In the genomic region with DNA sequence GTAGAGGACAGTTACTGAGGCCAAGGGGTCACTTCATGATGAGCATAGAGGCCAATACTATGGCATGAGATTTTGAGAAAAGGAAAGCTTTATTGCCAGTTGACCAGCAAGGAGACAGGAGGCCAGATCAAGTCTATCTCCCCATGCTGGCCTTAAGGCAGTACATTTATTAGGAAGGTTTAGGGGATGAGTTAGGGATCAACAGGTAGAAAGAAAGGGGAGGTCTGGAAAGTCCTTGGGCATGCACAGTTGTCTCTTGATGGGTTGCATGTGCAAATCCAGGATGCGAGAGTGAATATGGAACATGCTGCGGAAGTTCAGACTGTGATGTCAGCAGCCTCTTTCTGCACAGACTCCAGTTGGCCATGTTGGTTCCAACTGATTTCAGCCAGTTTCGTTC, we compare ENCODE assay signal across 33 cellular contexts. TPM values are rescaled to one million over a fixed set of nuclear protein-coding genes. Genes with fewer than 3 reads are reported as not detected.
A peak's percentile ranks its signal among the peaks of the same experiment; 100 is the strongest.
DNase-seq lines count a peak whose midpoint lies in the region; ATAC-seq and TF ChIP-seq lines count a peak whose summit lies in the region.
"Had no signal": no experiment of that assay in that cellular context is flagged by ENCODE, and none has a peak within 500 bp of the region (broad histone marks: within the 10 kb centered on the region; RNA-seq: fewer than 3 reads in every experiment).

No MANE protein-coding gene starts in this region.

- CTCF ChIA-PET in CD8-positive, alpha-beta T cell (lab: Charles Lee): interaction anchor here (0.9 to 2.1 kb wide), 3 partner anchors 9 to 94 kb away, joined by 3 to 7 read pairs (median 5); no protein-coding TSS in a partner anchor

- no peak for TF ChIP-seq CTCF in CD8-positive, alpha-beta T cell (IDR thresholded peaks at IDR 0.05)
- no peak for TF ChIP-seq CTCF in nephron progenitor cell (IDR thresholded peaks at IDR 0.05)
- TF ChIP-seq CTCF in brain microvascular endothelial cell (IDR thresholded peaks at IDR 0.05; ENCODE audit: low read depth, low read length, missing control alignments): no peak

- H3K4me3 Mint-ChIP-seq in activated CD4-positive, alpha-beta T cell treated with anti-CD3 and anti-CD28 coated beads, Interleukin-2, amount 10 ng/mL, durations not matched to agents 24 days and 14 days: peak overlapping the region; percentile 94
- peak overlapping the region; percentile 90 for H3K4me3 Mint-ChIP-seq in CD8-positive, alpha-beta T cell
- H3K4me3 Mint-ChIP-seq in activated naive CD8-positive, alpha-beta T cell treated with anti-CD3 and anti-CD28 coated beads, Interleukin-2, amount 50 U/mL, for 24 hours: peak overlapping the region; percentile 92
- H3K4me3 Mint-ChIP-seq in nephron progenitor cell: peak overlapping the region; percentile 89

- no peaks in the 10 kb centered on the region for H3K9me3 Mint-ChIP-seq in activated CD4-positive, alpha-beta T cell treated with anti-CD3 and anti-CD28 coated beads, Interleukin-2, amount 10 ng/mL, durations not matched to agents 24 days and 14 days
- no peaks in the 10 kb centered on the region for H3K9me3 Mint-ChIP-seq in CD8-positive, alpha-beta T cell
- H3K9me3 Mint-ChIP-seq in activated naive CD8-positive, alpha-beta T cell treated with anti-CD3 and anti-CD28 coated beads, Interleukin-2, amount 50 U/mL, for 24 hours: no peaks in the 10 kb centered on the region
- peaks cover 11% of the 10 kb centered on the region for H3K9me3 Mint-ChIP-seq in nephron progenitor cell

- no peak for ATAC-seq in CD8-positive, alpha-beta T cell
- ATAC-seq in activated naive CD8-positive, alpha-beta T cell treated with anti-CD3 and anti-CD28 coated beads, Interleukin-2, amount 50 U/mL, for 24 hours: no peak
- ATAC-seq: activated CD4-positive, CD25-positive, alpha-beta regulatory T cell treated with anti-CD3 and anti-CD28 coated beads, Interleukin-2, amount 50 U/mL, for 24 hours; left lung; Right ventricle myocardium inferior had no signal

- H3K4me3 ChIP-seq in CD8-positive, alpha-beta T cell (ENCODE audit: low read depth, low read length): no peak overlapping the region
- H3K4me3 ChIP-seq in brain microvascular endothelial cell (ENCODE audit: low read depth, low read length): no peak overlapping the region
- H3K4me3 ChIP-seq: cardiac muscle cell, coronary artery, GM23248, left lung, sigmoid colon, tibial nerve had no signal

- peaks cover 7% of the 10 kb centered on the region for H3K4me1 ChIP-seq in CD8-positive, alpha-beta T cell (ENCODE audit: insufficient read depth, low read length)

- H3K27ac ChIP-seq in CD8-positive, alpha-beta T cell (ENCODE audit: low read depth, low read length): no peak overlapping the region
- H3K27ac ChIP-seq in brain microvascular endothelial cell: no peak overlapping the region
- H3K27ac ChIP-seq in substantia nigra (ENCODE audit: low read depth, low read length, poor library complexity, severe bottlenecking): no peak overlapping the region
- H3K27ac ChIP-seq: 22Rv1, cardiac muscle cell, coronary artery, epithelial cell of prostate, GM23248, left lung, tibial nerve had no signal

- no peaks in the 10 kb centered on the region for H3K36me3 ChIP-seq in CD8-positive, alpha-beta T cell (ENCODE audit: insufficient read depth, low read length)
- no peaks in the 10 kb centered on the region for H3K36me3 ChIP-seq in brain microvascular endothelial cell (replicated peaks)
- H3K36me3 ChIP-seq: cardiac muscle cell, left lung, sigmoid colon, tibial nerve had no signal

- intact Hi-C loops in activated CD4-positive, alpha-beta T cell treated with anti-CD3 and anti-CD28 coated beads, Interleukin-2, amount 10 ng/mL, durations not matched to agents 24 days and 14 days (cut with micrococcal nuclease): no loop called here
- intact Hi-C loops in CD8-positive, alpha-beta T cell (cut with DNase I, micrococcal nuclease): loop anchor here (10.0 kb wide), 2 partner anchors 961 to 1551 kb away; a partner anchor contains a TSS

- no peak overlapping the region for H3K27ac Mint-ChIP-seq in activated CD4-positive, alpha-beta T cell treated with anti-CD3 and anti-CD28 coated beads, Interleukin-2, amount 10 ng/mL, durations not matched to agents 24 days and 14 days
- H3K27ac Mint-ChIP-seq in CD8-positive, alpha-beta T cell: no peak overlapping the region
- peak overlapping the region; percentile 95 for H3K27ac Mint-ChIP-seq in activated naive CD8-positive, alpha-beta T cell treated with anti-CD3 and anti-CD28 coated beads, Interleukin-2, amount 50 U/mL, for 24 hours
- H3K27ac Mint-ChIP-seq in nephron progenitor cell: no peak overlapping the region
- H3K27ac Mint-ChIP-seq: CD14-positive monocyte had no signal

- peaks cover 14% of the 10 kb centered on the region for H3K4me1 Mint-ChIP-seq in activated CD4-positive, alpha-beta T cell treated with anti-CD3 and anti-CD28 coated beads, Interleukin-2, amount 10 ng/mL, durations not matched to agents 24 days and 14 days
- peaks cover 11% of the 10 kb centered on the region for H3K4me1 Mint-ChIP-seq in CD8-positive, alpha-beta T cell (ENCODE audit: low read depth)
- peaks cover 14% of the 10 kb centered on the region for H3K4me1 Mint-ChIP-seq in activated naive CD8-positive, alpha-beta T cell treated with anti-CD3 and anti-CD28 coated beads, Interleukin-2, amount 50 U/mL, for 24 hours
- H3K4me1 Mint-ChIP-seq in nephron progenitor cell: peaks cover 28% of the 10 kb centered on the region

- no peaks in the 10 kb centered on the region for H3K36me3 Mint-ChIP-seq in activated CD4-positive, alpha-beta T cell treated with anti-CD3 and anti-CD28 coated beads, Interleukin-2, amount 10 ng/mL, durations not matched to agents 24 days and 14 days (ENCODE audit: low read depth)
- H3K36me3 Mint-ChIP-seq in CD8-positive, alpha-beta T cell: peaks cover 3% of the 10 kb centered on the region
- no peaks in the 10 kb centered on the region for H3K36me3 Mint-ChIP-seq in activated naive CD8-positive, alpha-beta T cell treated with anti-CD3 and anti-CD28 coated beads, Interleukin-2, amount 50 U/mL, for 24 hours (ENCODE audit: low read depth)
- H3K36me3 Mint-ChIP-seq in nephron progenitor cell (ENCODE audit: low read depth): no peaks in the 10 kb centered on the region
- H3K36me3 Mint-ChIP-seq: CD14-positive monocyte had no signal

- peaks cover 4% of the 10 kb centered on the region for H3K27me3 Mint-ChIP-seq in activated CD4-positive, alpha-beta T cell treated with anti-CD3 and anti-CD28 coated beads, Interleukin-2, amount 10 ng/mL, durations not matched to agents 24 days and 14 days
- H3K27me3 Mint-ChIP-seq in CD8-positive, alpha-beta T cell (ENCODE audit: low read depth): no peaks in the 10 kb centered on the region
- no peaks in the 10 kb centered on the region for H3K27me3 Mint-ChIP-seq in activated naive CD8-positive, alpha-beta T cell treated with anti-CD3 and anti-CD28 coated beads, Interleukin-2, amount 50 U/mL, for 24 hours
- peaks cover 9% of the 10 kb centered on the region for H3K27me3 Mint-ChIP-seq in nephron progenitor cell (ENCODE audit: low read depth, poor library complexity)

- no peaks in the 10 kb centered on the region for H3K27me3 ChIP-seq in CD8-positive, alpha-beta T cell (ENCODE audit: insufficient read depth, low read length)
- no peaks in the 10 kb centered on the region for H3K27me3 ChIP-seq in brain microvascular endothelial cell (replicated peaks)
- H3K27me3 ChIP-seq: cardiac muscle cell, left lung, sigmoid colon, tibial nerve had no signal

- in situ Hi-C loops in brain microvascular endothelial cell (cut with HindIII; ENCODE audit: low pct_ligation_motif_present, low sequenced_read_pairs): no loop called here

- POLR2A ChIA-PET in CD8-positive, alpha-beta T cell (lab: Charles Lee): no interaction called here

- DNase-seq in activated CD4-positive, alpha-beta T cell treated with anti-CD3 and anti-CD28 coated beads, Interleukin-2, amount 10 ng/mL, durations not matched to agents 24 days and 14 days: no peak
- no peak for DNase-seq in activated CD4-positive, alpha-beta T cell treated with anti-CD3 and anti-CD28 coated beads for 48 hours
- no peak for DNase-seq in CD8-positive, alpha-beta T cell
- DNase-seq in activated naive CD8-positive, alpha-beta T cell treated with anti-CD3 and anti-CD28 coated beads, Interleukin-2, amount 50 U/mL, for 24 hours: no peak
- no peak for DNase-seq in nephron progenitor cell
- no peak for DNase-seq in brain microvascular endothelial cell
- no peak for DNase-seq in substantia nigra (lab: John Stamatoyannopoulos, UW)
- no peak for DNase-seq in HuH-7.5 (ENCODE audit: low spot score)
- DNase-seq: activated CD8-positive, alpha-beta memory T cell treated with anti-CD3 and anti-CD28 coated beads for 24 hours; activated naive CD4-positive, alpha-beta T cell; activated T-cell treated with anti-CD3 and anti-CD28 coated beads, Interleukin-2, amount 50 U/mL, for 48 hours; anterior cingulate cortex; DND-41; effector CD8-positive, alpha-beta T cell; GM23248; left lung; mesenchymal stem cell; NCI-H1092; NCI-H1694; NCI-H446; NCI-H748 treated with DMSO at 0.1 percent for 48 hours; sigmoid colon; stimulated activated CD4-positive, alpha-beta T cell treated with anti-CD3 and anti-CD28 coated beads, Interleukin-12 subunit alpha, Interleukin-12 subunit beta, amount 100 ng/mL, for 4 hours; stimulated activated CD4-positive, alpha-beta T cell treated with anti-CD3 and anti-CD28 coated beads, Interleukin-2, amount 100 ng/mL, for 48 hours; T-helper 2 cell had no signal

- H3K9me3 ChIP-seq in CD8-positive, alpha-beta T cell (ENCODE audit: low read length): no peaks in the 10 kb centered on the region
- H3K9me3 ChIP-seq: left lung, sigmoid colon, tibial nerve had no signal

RNA-seq across cellular contexts. Expression of a gene that starts 36.2 kb away (rescaled TPM):
- 105 and 117 TPM in 2 replicates for total RNA-seq in activated CD4-positive, alpha-beta T cell treated with anti-CD3 and anti-CD28 coated beads, Interleukin-2, amount 10 ng/mL, durations not matched to agents 24 days and 14 days
- 100 to 1,000 TPM; 233 to 246 TPM for total RNA-seq in CD8-positive, alpha-beta T cell
